ENCODE assay signal across 28 cellular contexts in genomic region chr9:76198336-76198735, GRCh38.
A peak's percentile ranks its signal among the peaks of the same experiment; 100 is the strongest.
DNase-seq lines count a peak whose midpoint lies in the region; ATAC-seq and TF ChIP-seq lines count a peak whose summit lies in the region.
"Had no signal": no experiment of that assay in that cellular context is flagged by ENCODE, and none has a peak within 500 bp of the region (broad histone marks: within the 10 kb centered on the region; RNA-seq: fewer than 3 reads in every experiment).

No MANE protein-coding gene starts in this region.

- no peaks in the 10 kb centered on the region for H3K4me1 Mint-ChIP-seq in GM23338
- H3K4me1 Mint-ChIP-seq: neural crest cell, T-cell had no signal

- H3F3A ChIP-seq in GM23338 (replicated peaks; ENCODE audit: low read depth), result no peaks in the 10 kb centered on the region
- H3F3A ChIP-seq in PC-3 (ENCODE audit: low read length, unreplicated experiment), result no peaks in the 10 kb centered on the region

- TF ChIP-seq CTCF in GM23338 (conservative IDR thresholded peaks at IDR 0.05; ENCODE audit: low read depth in 2 of 2) (no peak), PC-3 (conservative IDR thresholded peaks at IDR 0.05; ENCODE audit: low read depth, low read length) (no peak)

- H3K79me2 ChIP-seq in GM23338 (replicated peaks; ENCODE audit: insufficient read depth) (no peaks in the 10 kb centered on the region), PC-3 (ENCODE audit: low read length) (no peaks in the 10 kb centered on the region)

- H3K36me3 ChIP-seq in GM23338 (ENCODE audit: insufficient read depth) (no peaks in the 10 kb centered on the region), PC-3 (ENCODE audit: low read depth, low read length) (no peaks in the 10 kb centered on the region)
- H3K36me3 ChIP-seq: adrenal gland had no signal

- H3K27me3 Mint-ChIP-seq in GM23338 (ENCODE audit: insufficient read depth, low read depth, poor library complexity), result peaks cover 1% of the 10 kb centered on the region
- H3K27me3 Mint-ChIP-seq: effector memory CD8-positive, alpha-beta T cell; stimulated activated naive CD8-positive, alpha-beta T cell treated with anti-CD3 and anti-CD28 coated beads, Interleukin-15, Interleukin-2, amounts not matched to agents 100 ng/mL and 50 ng/mL, for 24 hours had no signal

- ATAC-seq in GM23338 (no peak), left cardiac atrium (peak in 1 of 2 donors; percentile 59), sciatic nerve (peak; percentile 80), PC-3 (no peak)
- ATAC-seq: activated T-cell treated with anti-CD3 and anti-CD28 coated beads, Interleukin-2, amount 50 U/mL, for 72 hours; CD8-positive, alpha-beta T cell; effector memory CD8-positive, alpha-beta T cell; T-cell had no signal

- CTCF ChIA-PET in PC-3 (lab: Charles Lee), result no interaction called here

- H3K36me3 Mint-ChIP-seq in GM23338 (ENCODE audit: low read depth), result no peaks in the 10 kb centered on the region

- H2AFZ ChIP-seq in GM23338 (no peak overlapping the region), PC-3 (ENCODE audit: low read length) (no peak overlapping the region)

- H3K27ac ChIP-seq in GM23338 (ENCODE audit: low read depth) (no peak overlapping the region), PC-3 (ENCODE audit: low read length) (no peak overlapping the region)
- H3K27ac ChIP-seq: adrenal gland, coronary artery, HL-60, Peyer's patch, vagina had no signal

- DNase-seq in GM23338 (ENCODE audit: low spot score) (no peak), dedifferentiated amniotic fluid mesenchymal stem cell (ENCODE audit: extremely low spot score) (peak; percentile 78), left cardiac atrium (peak; percentile 41), sciatic nerve (ENCODE audit: low spot score) (no peak), T-helper 2 cell (no peak), CD1c-positive myeloid dendritic cell (ENCODE audit: extremely low spot score) (no peak), PC-3 (no peak)
- DNase-seq in stimulated activated CD4-positive, alpha-beta T cell treated with anti-CD3 and anti-CD28 coated beads, Interleukin-12 subunit alpha, Interleukin-12 subunit beta, amount 100 ng/mL, for 4 hours, result no peak
- DNase-seq: activated CD4-positive, CD25-positive, alpha-beta regulatory T cell; activated naive CD4-positive, alpha-beta T cell; activated T-cell treated with anti-CD3 and anti-CD28 coated beads, Interleukin-2, amount 50 U/mL, for 72 hours; AML-193; CD8-positive, alpha-beta T cell; DMS153; effector memory CD8-positive, alpha-beta T cell; erythroblast; glutamatergic neuron; NCI-H1048; NCI-H1694 treated with DMSO at 0.1 percent for 48 hours; NCI-H524; Peyer's patch; T-cell had no signal

- no TSS peak for BruUV-seq in PC-3 (replicated peaks; lab: Mats Ljungman, UMichigan)

- H3K9me3 Mint-ChIP-seq in GM23338, result no peaks in the 10 kb centered on the region
- H3K9me3 Mint-ChIP-seq: CD8-positive, alpha-beta T cell; effector memory CD8-positive, alpha-beta T cell; neural crest cell; stimulated activated naive CD8-positive, alpha-beta T cell treated with anti-CD3 and anti-CD28 coated beads, Interleukin-15, Interleukin-2, amounts not matched to agents 100 ng/mL and 50 ng/mL, for 24 hours had no signal

- H3K9me3 ChIP-seq in PC-3 (ENCODE audit: low read length), result no peaks in the 10 kb centered on the region
- H3K9me3 ChIP-seq: adrenal gland, Peyer's patch, vagina had no signal

- no peaks in the 10 kb centered on the region for H4K20me1 ChIP-seq in GM23338 (replicated peaks; ENCODE audit: insufficient read depth)
- H4K20me1 ChIP-seq in PC-3 (ENCODE audit: low read length), result no peaks in the 10 kb centered on the region

- H3K4me1 ChIP-seq in GM23338 (ENCODE audit: insufficient read depth), result no peaks in the 10 kb centered on the region
- H3K4me1 ChIP-seq in PC-3 (ENCODE audit: insufficient read depth, low read length), result no peaks in the 10 kb centered on the region
- H3K4me1 ChIP-seq: adrenal gland, Peyer's patch, vagina had no signal

- H3K27me3 ChIP-seq in GM23338 (ENCODE audit: insufficient read depth) (no peaks in the 10 kb centered on the region), PC-3 (ENCODE audit: low read length) (no peaks in the 10 kb centered on the region)
- H3K27me3 ChIP-seq: adrenal gland, Peyer's patch, vagina had no signal

- POLR2A ChIA-PET in PC-3 (lab: Charles Lee; ENCODE audit: unreplicated experiment), result no interaction called here

- H3K9ac ChIP-seq in PC-3 (ENCODE audit: low read length), result no peak overlapping the region

- H3K27ac Mint-ChIP-seq in GM23338, result peak overlapping the region; percentile 71; the same call in 1 of the 2 replicates
- H3K27ac Mint-ChIP-seq: activated T-cell treated with anti-CD3 and anti-CD28 coated beads, Interleukin-2, amount 50 U/mL, for 72 hours; CD8-positive, alpha-beta T cell; effector memory CD8-positive, alpha-beta T cell; stimulated activated naive CD8-positive, alpha-beta T cell treated with anti-CD3 and anti-CD28 coated beads, Interleukin-15, Interleukin-2, amounts not matched to agents 100 ng/mL and 50 ng/mL, for 24 hours; T-cell had no signal

- intact Hi-C loops in left cardiac atrium (cut with DNase I), result no loop called here
- intact Hi-C loops in sciatic nerve (cut with DNase I), result no loop called here
- intact Hi-C loops in PC-3 (cut with micrococcal nuclease), result no loop called here

- H3K4me2 ChIP-seq in GM23338 (no peak overlapping the region), PC-3 (ENCODE audit: low read length) (no peak overlapping the region)

- no peak overlapping the region for H3K4me3 Mint-ChIP-seq in GM23338
- H3K4me3 Mint-ChIP-seq: activated T-cell treated with anti-CD3 and anti-CD28 coated beads, Interleukin-2, amount 50 U/mL, for 72 hours; CD8-positive, alpha-beta T cell; effector memory CD8-positive, alpha-beta T cell; neural crest cell; stimulated activated naive CD8-positive, alpha-beta T cell treated with anti-CD3 and anti-CD28 coated beads, Interleukin-15, Interleukin-2, amounts not matched to agents 100 ng/mL and 50 ng/mL, for 24 hours; T-cell had no signal

- peaks cover 12% of the 10 kb centered on the region; the same call in 1 of the 2 replicates for H3K9me2 ChIP-seq in GM23338 (ENCODE audit: insufficient read depth)
- H3K9me2 ChIP-seq in PC-3 (replicated peaks; ENCODE audit: low read length), result no peaks in the 10 kb centered on the region

- H3K4me3 ChIP-seq in GM23338, result no peak overlapping the region
- no peak overlapping the region for H3K4me3 ChIP-seq in PC-3 (ENCODE audit: low read length)
- H3K4me3 ChIP-seq: adrenal gland, coronary artery, Peyer's patch, vagina had no signal

TF ChIP-seq in GM23338, 12 proteins besides CTCF, POLR2A, EP300 and RAD21 (continues in another document):
- no peak for TF ChIP-seq STAT1 (IDR thresholded peaks at IDR 0.05; ENCODE audit: unreplicated experiment)
- no peak for TF ChIP-seq EZH2phosphoT487 (IDR thresholded peaks at IDR 0.05; ENCODE audit: unreplicated experiment)
- no peak for TF ChIP-seq ZNF114 (CRISPR knock-in tag; IDR thresholded peaks at IDR 0.05)
- no peak for TF ChIP-seq ZNF331 (CRISPR knock-in tag; IDR thresholded peaks at IDR 0.05; ENCODE audit: low read depth)
- no peak for TF ChIP-seq CREB1 (CRISPR knock-in tag; IDR thresholded peaks at IDR 0.05; ENCODE audit: low read depth)
- TF ChIP-seq ETS1 (IDR thresholded peaks at IDR 0.05), result no peak
- no peak for TF ChIP-seq NANOG (IDR thresholded peaks at IDR 0.05; ENCODE audit: borderline replicate concordance)
- TF ChIP-seq EZH2 (IDR thresholded peaks at IDR 0.05; ENCODE audit: low read depth, unreplicated experiment), result no peak

Comparison
In these comparisons a context has a peak if more than half of its experiments do, and no peak if none do; other contexts are left out.
1. DNase-seq: peak in dedifferentiated amniotic fluid mesenchymal stem cell (single experiment) and left cardiac atrium (single experiment); none in GM23338 (single experiment), sciatic nerve (single experiment), stimulated activated CD4-positive, alpha-beta T cell treated with anti-CD3 and anti-CD28 coated beads, Interleukin-12 subunit alpha, Interleukin-12 subunit beta, amount 100 ng/mL, for 4 hours (single experiment), T-helper 2 cell (0 of 5), CD1c-positive myeloid dendritic cell (single experiment) and PC-3 (single experiment).